Comparison of ENCODE assay signal across 11 cellular contexts in the genomic region with DNA sequence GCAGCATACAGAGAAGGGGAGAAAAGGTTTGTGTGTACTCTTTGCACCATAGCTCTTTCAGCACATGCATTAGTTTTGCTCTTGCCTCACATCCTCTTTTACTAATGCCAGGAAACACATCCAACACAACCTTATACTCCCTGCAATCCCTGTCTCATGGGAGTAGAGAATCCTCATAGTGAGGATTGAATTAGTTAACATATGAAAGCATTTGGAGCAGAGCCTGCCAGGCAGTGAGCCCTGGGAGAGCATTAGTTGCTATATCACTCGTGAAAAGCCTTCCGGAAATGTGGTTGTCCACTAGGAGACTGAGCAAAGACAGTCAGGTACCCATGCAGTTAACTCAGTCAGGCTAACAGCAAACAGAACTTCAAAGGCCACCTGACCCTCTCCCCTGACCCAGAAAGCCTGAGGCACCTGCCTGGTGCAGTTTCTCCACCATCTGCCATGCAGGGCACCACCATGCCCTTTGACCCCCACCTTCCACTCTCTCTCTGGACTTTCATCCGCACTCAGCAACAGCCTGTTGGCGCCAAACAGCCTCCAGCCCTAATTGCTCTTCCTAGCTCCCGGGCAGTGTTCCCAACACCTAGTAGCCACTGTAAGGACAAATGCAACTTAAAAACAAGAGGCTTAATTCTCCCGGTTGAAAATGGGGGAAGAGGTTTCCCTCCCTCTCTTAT. TPM values are rescaled to one million over a fixed set of nuclear protein-coding genes. Genes with fewer than 3 reads are reported as not detected.
DNase-seq lines count a peak whose midpoint lies in the region; ATAC-seq, FAIRE-seq and TF ChIP-seq lines count a peak whose summit lies in the region.
"Had no signal": no experiment of that assay in that cellular context is flagged by ENCODE, and none has a peak within 500 bp of the region (broad histone marks: within the 10 kb centered on the region; RNA-seq: fewer than 3 reads in every experiment).

No MANE protein-coding gene starts in this region.

- TF ChIP-seq POLR2A in K562 (conservative IDR thresholded peaks at IDR 0.05), result no peak

- no peak overlapping the region for H3K27ac ChIP-seq in K562 (ENCODE audit: extremely low read depth, low read depth, low read length)

- H4K20me1 ChIP-seq in K562 (replicated peaks; ENCODE audit: control insufficient read depth, insufficient read depth, low read length), result no peaks in the 10 kb centered on the region

- no peaks in the 10 kb centered on the region for H3K9me1 ChIP-seq in K562 (ENCODE audit: control insufficient read depth, insufficient read depth, low read length)

- H3K4me1 ChIP-seq in K562 (replicated peaks in 1 of 2; ENCODE audit: control insufficient read depth in 2 of 2, insufficient read depth in 2 of 2, low read length in 2 of 2), result no peaks in the 10 kb centered on the region

- no peak for FAIRE-seq in K562 (lab: Jason Lieb, UNC)
- FAIRE-seq: HTR-8/SVneo had no signal

- no peak overlapping the region for H3K4me2 ChIP-seq in K562 (ENCODE audit: insufficient read depth, low read length)

- H3K79me2 ChIP-seq in K562 (ENCODE audit: control insufficient read depth, insufficient read depth, low read length), result no peaks in the 10 kb centered on the region

- no peak for TF ChIP-seq EP300 in K562 (IDR thresholded peaks at IDR 0.05; ENCODE audit: low read length)

- H2AFZ ChIP-seq in K562 (ENCODE audit: low read depth, low read length), result no peak overlapping the region

- in situ Hi-C loops in K562 (cut with MboI), result no loop called here

- no peak overlapping the region for H3K4me3 Mint-ChIP-seq in stimulated activated naive B cell treated with anti-CD40 and anti-IgM and Interleukin-4, amounts not matched to agents 10 μg/mL and 1 μg/mL and 100 μg/mL, for 72 hours

- ATAC-seq in K562 (peak; percentile 38; the same call in 2 of the 3 replicates), GM18858 (IDR thresholded peaks at IDR 0.05; ENCODE audit: unreplicated experiment) (no peak)
- ATAC-seq in stimulated activated naive B cell treated with anti-CD40 and anti-IgM and Interleukin-4, amounts not matched to agents 10 μg/mL and 1 μg/mL and 100 μg/mL, for 72 hours (replicated peaks), result no peak

- no peak overlapping the region for H3K4me3 ChIP-seq in K562
- H3K4me3 ChIP-seq: dorsolateral prefrontal cortex, lung had no signal

- POLR2A ChIA-PET in K562 (lab: Yijun Ruan, JAX), result interaction anchor here (0.6 to 1.5 kb wide), 5 partner anchors 8 to 190 kb away, joined by 3 to 8 read pairs (median 3); no protein-coding TSS in a partner anchor

- WGBS in K562 (ENCODE audit: insufficient coverage, low coverage, missing lambda C conversion rate), result 5% methylated on average over 6 of the region's 6 CpGs

- H3K9me3 ChIP-seq in K562 (replicated peaks; ENCODE audit: control insufficient read depth, insufficient read depth, low read depth, low read length), result no peaks in the 10 kb centered on the region

- no peaks in the 10 kb centered on the region for H3K36me3 Mint-ChIP-seq in stimulated activated naive B cell treated with anti-CD40 and anti-IgM and Interleukin-4, amounts not matched to agents 10 μg/mL and 1 μg/mL and 100 μg/mL, for 72 hours

- CTCF ChIA-PET in K562 (lab: Yijun Ruan, JAX; ENCODE audit: low intra/inter-chr PET ratio), result no interaction called here

- TF ChIP-seq RAD21 in K562 (CRISPR knock-in tag; conservative IDR thresholded peaks at IDR 0.05 in 1 of 2, IDR thresholded peaks at IDR 0.05 in 1 of 2), result no peak

- H3K27ac Mint-ChIP-seq in stimulated activated naive B cell treated with anti-CD40 and anti-IgM and Interleukin-4, amounts not matched to agents 10 μg/mL and 1 μg/mL and 100 μg/mL, for 72 hours, result peak overlapping the region; percentile 49

- no peaks in the 10 kb centered on the region for H3K4me1 Mint-ChIP-seq in stimulated activated naive B cell treated with anti-CD40 and anti-IgM and Interleukin-4, amounts not matched to agents 10 μg/mL and 1 μg/mL and 100 μg/mL, for 72 hours

- H3K9me3 Mint-ChIP-seq in stimulated activated naive B cell treated with anti-CD40 and anti-IgM and Interleukin-4, amounts not matched to agents 10 μg/mL and 1 μg/mL and 100 μg/mL, for 72 hours, result peaks cover 0 to 2% of the 10 kb centered on the region in 2 donors

- peaks cover 6 to 33% of the 10 kb centered on the region in 2 experiments; a peak in 4 of 5 replicates for H3K27me3 ChIP-seq in K562 (ENCODE audit: control insufficient read depth in 2 of 2, insufficient read depth in 2 of 2, low read length in 2 of 2)
- H3K27me3 ChIP-seq: dorsolateral prefrontal cortex had no signal

- H3K9ac ChIP-seq in K562 (ENCODE audit: insufficient read depth in 1 of 2, low read depth in 2 of 2, low read length in 2 of 2), result no peak overlapping the region

- DNase-seq in NCI-H146 (lab: John Stamatoyannopoulos, UW) (peak; percentile 65), K562 (ENCODE audit: extremely low read depth in 1 of 4, low spot score in 3 of 4) (no peak), hippocampal formation (lab: John Stamatoyannopoulos, UW) (peak; percentile 17 to 34), NCI-H510A (lab: John Stamatoyannopoulos, UW) (no peak), activated T-cell treated with anti-CD3 and anti-CD28 coated beads for 4 hours (no peak)
- DNase-seq in stimulated activated naive B cell treated with anti-CD40 and anti-IgM and Interleukin-4, amounts not matched to agents 10 μg/mL and 1 μg/mL and 100 μg/mL, for 72 hours, result no peak
- DNase-seq: NCI-H1417 treated with DMSO at 0.1 percent for 48 hours had no signal

- no TSS peak for BruUV-seq in K562 (replicated peaks; lab: Mats Ljungman, UMichigan)

- no peaks in the 10 kb centered on the region for H3K36me3 ChIP-seq in K562 (ENCODE audit: control insufficient read depth, insufficient read depth, low read length)

- no peak for TF ChIP-seq CTCF in K562 (IDR thresholded peaks at IDR 0.05 in 2 of 3, conservative IDR thresholded peaks at IDR 0.05 in 1 of 3; ENCODE audit: insufficient read depth in 2 of 3, low read depth in 1 of 3, low read length in 3 of 3)

- H3K27me3 Mint-ChIP-seq in stimulated activated naive B cell treated with anti-CD40 and anti-IgM and Interleukin-4, amounts not matched to agents 10 μg/mL and 1 μg/mL and 100 μg/mL, for 72 hours, result peaks cover 20 to 40% of the 10 kb centered on the region in 2 donors

- intact Hi-C loops in K562 (cut with micrococcal nuclease), result no loop called here

TF ChIP-seq in K562, 482 proteins besides CTCF, POLR2A, EP300 and RAD21:
- TF ChIP-seq CBFA2T2 (conservative IDR thresholded peaks at IDR 0.05) (no peak), NR2C1 (IDR thresholded peaks at IDR 0.05) (peak; percentile 28; the same call in 1 of the 2 replicates), NR2C1 (tag; IDR thresholded peaks at IDR 0.05) (no peak; the same call in 1 of the 2 replicates)

RNA-seq across cellular contexts. Expression of a gene that starts 14.9 kb away (rescaled TPM):
- not detected in 2 replicates for total RNA-seq in K562 (2011; cell fraction: chromatin; rRNA removed; ENCODE audit: low replicate concordance)
- total RNA-seq in K562 (2011; cell fraction: nucleolus; rRNA removed), result not detected in 2 replicates
- total RNA-seq in K562 (2011; cell fraction: nucleoplasm; rRNA removed), result not detected in 2 replicates
- not detected in 2 replicates for total RNA-seq in K562 (2014; rRNA removed)
- not detected in 2 replicates for total RNA-seq in K562 (2014; rRNA removed; fragmentation: Illumina TruSeq; extraction: Trizol)
- total RNA-seq in K562 (2015; rRNA removed; fragmentation: Illumina TruSeq; extraction: Trizol), result not detected in 2 replicates
- 0.40 and 0.78 TPM in 2 replicates for total RNA-seq in K562 (2021)
- not detected in 2 replicates for polyA plus RNA-seq in K562 (2011; rRNA removed)
- 0.04 TPM in 1 of 2 replicates, not detected in the other for polyA plus RNA-seq in K562 (2011; cell fraction: cytosol; rRNA removed)
- polyA plus RNA-seq in K562 (2011; cell fraction: nucleus; rRNA removed), result not detected in 2 replicates
- not detected in 2 replicates for polyA plus RNA-seq in K562 (2012)
- polyA plus RNA-seq in K562 (2014; fragmentation: Illumina TruSeq; extraction: Trizol), result not detected in 2 replicates
- polyA plus RNA-seq in K562 (2014; fragmentation: Nextera tagmentation; extraction: Ambion mirVana), result not detected
- not detected in 2 replicates for polyA plus RNA-seq in K562 (2014; rRNA removed)
- not detected in 2 replicates for polyA minus RNA-seq in K562 (2011; rRNA and poly(A)+ RNA removed)
- 5.2 TPM in 1 of 2 replicates, not detected in the other for polyA minus RNA-seq in K562 (2011; cell fraction: cytosol; rRNA and poly(A)+ RNA removed)
- polyA minus RNA-seq in K562 (2011; cell fraction: nucleus; rRNA and poly(A)+ RNA removed), result not detected in 2 replicates

RNA-seq across cellular contexts. Expression of a gene that starts 18.3 kb away (rescaled TPM):
- total RNA-seq in K562 (2011; cell fraction: chromatin; rRNA removed; ENCODE audit: low replicate concordance), result not detected in 2 replicates
- not detected in 2 replicates for total RNA-seq in K562 (2011; cell fraction: nucleolus; rRNA removed)
- total RNA-seq in K562 (2011; cell fraction: nucleoplasm; rRNA removed), result not detected in 2 replicates
- total RNA-seq in K562 (2014; rRNA removed) (not detected in 2 replicates), K562 (2014; rRNA removed; fragmentation: Illumina TruSeq; extraction: Trizol) (not detected in 2 replicates), K562 (2015; rRNA removed; fragmentation: Illumina TruSeq; extraction: Trizol) (not detected in 2 replicates), K562 (2021) (not detected in 2 replicates)
- polyA plus RNA-seq in K562 (2011; rRNA removed) (not detected in 2 replicates), K562 (2014; fragmentation: Illumina TruSeq; extraction: Trizol) (not detected in 2 replicates), K562 (2014; fragmentation: Nextera tagmentation; extraction: Ambion mirVana) (not detected), K562 (2014; rRNA removed) (not detected in 2 replicates)
- polyA plus RNA-seq in K562 (2011; cell fraction: cytosol; rRNA removed), result not detected in 2 replicates
- not detected in 2 replicates for polyA plus RNA-seq in K562 (2011; cell fraction: nucleus; rRNA removed)
- polyA plus RNA-seq in K562 (2012), result not detected in 2 replicates
- polyA minus RNA-seq in K562 (2011; rRNA and poly(A)+ RNA removed), result not detected in 2 replicates
- polyA minus RNA-seq in K562 (2011; cell fraction: cytosol; rRNA and poly(A)+ RNA removed), result not detected in 2 replicates
- not detected in 2 replicates for polyA minus RNA-seq in K562 (2011; cell fraction: nucleus; rRNA and poly(A)+ RNA removed)

Comparison
In these comparisons a context has a peak if more than half of its experiments do, and no peak if none do; other contexts are left out.
1. DNase-seq: peak in NCI-H146 (single experiment) and hippocampal formation (2 of 2); none in K562 (0 of 4), stimulated activated naive B cell treated with anti-CD40 and anti-IgM and Interleukin-4, amounts not matched to agents 10 μg/mL and 1 μg/mL and 100 μg/mL, for 72 hours (single experiment), NCI-H510A (single experiment) and activated T-cell treated with anti-CD3 and anti-CD28 coated beads for 4 hours (single experiment).